Comparison of ENCODE assay signal across 35 cellular contexts in the genomic region with DNA sequence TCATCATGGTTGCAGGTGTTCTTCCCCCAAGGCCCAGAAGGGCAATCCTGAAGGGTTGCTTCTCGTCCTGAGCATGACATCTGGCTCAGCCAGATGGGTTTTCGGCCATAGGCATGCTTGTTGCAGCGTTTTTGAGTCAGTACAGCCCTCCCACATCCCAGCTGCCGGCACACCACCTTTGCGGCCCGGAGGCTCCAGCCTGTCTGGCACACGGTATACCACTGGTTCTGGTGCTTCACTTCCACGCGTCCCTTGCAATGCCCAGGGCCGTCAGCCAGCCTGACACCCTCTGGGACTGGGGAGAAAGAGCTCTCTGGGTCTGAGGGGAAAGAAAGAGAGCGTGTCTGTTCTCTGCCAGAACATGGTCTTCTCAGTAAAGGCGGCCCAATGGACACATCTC. TPM values are rescaled to one million over a fixed set of nuclear protein-coding genes. Genes with fewer than 3 reads are reported as not detected.
"Had no signal": no experiment of that assay in that cellular context is flagged by ENCODE, and none has a peak within 500 bp of the region (broad histone marks: within the 10 kb centered on the region; RNA-seq: fewer than 3 reads in every experiment).

No MANE protein-coding gene starts in this region.

- H3K27me3 ChIP-seq: adrenal gland, body of pancreas, brain microvascular endothelial cell had no signal

- H3K27ac ChIP-seq: adrenal gland, body of pancreas, brain microvascular endothelial cell, breast epithelium, VCaP had no signal

- H3K4me1 ChIP-seq: adrenal gland, body of pancreas, breast epithelium had no signal

- H3K4me3 ChIP-seq: adrenal gland, body of pancreas, breast epithelium had no signal

- DNase-seq: activated B cell treated with CpG ODN at 0.5 μM for 24 hours; activated CD4-positive, alpha-beta memory T cell treated with anti-CD3 and anti-CD28 coated beads for 36 hours; activated CD4-positive, alpha-beta T cell treated with anti-CD3 and anti-CD28 coated beads for 4 hours; activated CD4-positive, alpha-beta T cell treated with anti-CD3 and anti-CD28 coated beads, Interleukin-2, amount 10 ng/mL, durations not matched to agents 24 days and 14 days; activated CD4-positive, alpha-beta T cell treated with anti-CD3 and anti-CD28 coated beads, Interleukin-2, amount 50 U/mL, for 1 hour; activated CD4-positive, alpha-beta T cell treated with anti-CD3 and anti-CD28 coated beads, Interleukin-2, amount 50 U/mL, for 4 hours; activated CD4-positive, CD25-positive, alpha-beta regulatory T cell treated with anti-CD3 and anti-CD28 coated beads, Interleukin-2, amount 50 U/mL, for 72 hours; activated CD8-positive, alpha-beta memory T cell treated with anti-CD3 and anti-CD28 coated beads, Interleukin-2, amount 50 U/mL, for 4 hours; activated CD8-positive, alpha-beta T cell treated with anti-CD3 and anti-CD28 coated beads for 36 hours; activated effector memory CD4-positive, alpha-beta T cell treated with anti-CD3 and anti-CD28 coated beads, Interleukin-2, amount 50 U/mL, for 16 hours; activated gamma-delta T cell treated with Interleukin-2 at 50 U/mL for 16 hours; activated naive CD4-positive, alpha-beta T cell; activated naive CD4-positive, alpha-beta T cell treated with anti-CD3 and anti-CD28 coated beads for 36 hours; activated naive CD4-positive, alpha-beta T cell treated with anti-CD3 and anti-CD28 coated beads, Interleukin-2, amount 50 U/mL, for 16 hours; activated naive CD8-positive, alpha-beta T cell treated with anti-CD3 and anti-CD28 coated beads for 36 hours; activated T-cell treated with anti-CD3 and anti-CD28 coated beads for 4 hours; activated T-cell treated with anti-CD3 and anti-CD28 coated beads, Interleukin-2, amount 50 U/mL, for 1 hour; activated T-cell treated with anti-CD3 and anti-CD28 coated beads, Interleukin-2, amount 50 U/mL, for 4 hours; activated T-cell treated with anti-CD3 and anti-CD28 coated beads, Interleukin-2, amount 50 U/mL, for 72 hours; adrenal gland; amniotic stem cell; aorta; body of pancreas; brain microvascular endothelial cell; central memory CD4-positive, alpha-beta T cell; T-helper 9 cell had no signal

- ATAC-seq: activated CD8-positive, alpha-beta T cell treated with anti-CD3 and anti-CD28 coated beads for 36 hours; activated naive CD4-positive, alpha-beta T cell treated with anti-CD3 and anti-CD28 coated beads, Interleukin-2, amount 50 U/mL, for 72 hours; activated T-cell treated with anti-CD3 and anti-CD28 coated beads, Interleukin-2, amount 50 U/mL, for 4 hours; activated T-cell treated with anti-CD3 and anti-CD28 coated beads, Interleukin-2, amount 50 U/mL, for 72 hours; activated T-helper 17 cell treated with anti-CD3 and anti-CD28 coated beads, Interleukin-2, amount 50 U/mL, for 72 hours; body of pancreas had no signal

- H3K36me3 ChIP-seq: adrenal gland, brain microvascular endothelial cell, breast epithelium had no signal

- H3K9me3 ChIP-seq: adrenal gland, body of pancreas, breast epithelium had no signal

RNA-seq across cellular contexts. Expression of a gene that starts 7.2 kb away (rescaled TPM):
- total RNA-seq: activated CD4-positive, alpha-beta memory T cell treated with anti-CD3 and anti-CD28 coated beads for 36 hours; activated CD4-positive, alpha-beta T cell treated with anti-CD3 and anti-CD28 coated beads, Interleukin-2, amount 10 ng/mL, durations not matched to agents 24 days and 14 days; activated CD8-positive, alpha-beta memory T cell treated with anti-CD3 and anti-CD28 coated beads for 36 hours; activated CD8-positive, alpha-beta T cell treated with anti-CD3 and anti-CD28 coated beads for 36 hours; activated naive CD4-positive, alpha-beta T cell treated with anti-CD3 and anti-CD28 coated beads for 36 hours; activated naive CD4-positive, alpha-beta T cell treated with anti-CD3 and anti-CD28 coated beads, Interleukin-2, amount 50 U/mL, for 72 hours; activated naive CD8-positive, alpha-beta T cell treated with anti-CD3 and anti-CD28 coated beads for 36 hours; activated T-cell treated with anti-CD3 and anti-CD28 coated beads, Interleukin-2, amount 50 U/mL, for 4 hours; activated T-cell treated with anti-CD3 and anti-CD28 coated beads, Interleukin-2, amount 50 U/mL, for 72 hours; activated T-helper 1 cell treated with anti-CD3 and anti-CD28 coated beads, Interleukin-12 subunit alpha, Interleukin-12 subunit beta, Interleukin-2, Interleukin-4 antibody, amounts not matched to agents 30 ng/mL and 10 ng/mL and 1 ng/mL, durations not matched to agents 14 hours and 24 hours and 36 hours; activated T-helper 17 cell treated with anti-CD3 and anti-CD28 coated beads, Interleukin-2, amount 50 U/mL, for 72 hours; astrocyte; body of pancreas; breast epithelium; cardiac septum had no signal
- polyA plus RNA-seq: aorta had no signal

RNA-seq across cellular contexts. Expression of a gene that starts 14.5 kb away (rescaled TPM):
- total RNA-seq: activated CD4-positive, alpha-beta memory T cell treated with anti-CD3 and anti-CD28 coated beads for 36 hours; activated CD4-positive, alpha-beta T cell treated with anti-CD3 and anti-CD28 coated beads, Interleukin-2, amount 10 ng/mL, durations not matched to agents 24 days and 14 days; activated CD8-positive, alpha-beta memory T cell treated with anti-CD3 and anti-CD28 coated beads for 36 hours; activated naive CD4-positive, alpha-beta T cell treated with anti-CD3 and anti-CD28 coated beads for 36 hours; activated naive CD4-positive, alpha-beta T cell treated with anti-CD3 and anti-CD28 coated beads, Interleukin-2, amount 50 U/mL, for 72 hours; activated T-helper 1 cell treated with anti-CD3 and anti-CD28 coated beads, Interleukin-12 subunit alpha, Interleukin-12 subunit beta, Interleukin-2, Interleukin-4 antibody, amounts not matched to agents 30 ng/mL and 10 ng/mL and 1 ng/mL, durations not matched to agents 14 hours and 24 hours and 36 hours; activated T-helper 17 cell treated with anti-CD3 and anti-CD28 coated beads, Interleukin-2, amount 50 U/mL, for 72 hours; astrocyte; body of pancreas; cardiac septum had no signal
- polyA plus RNA-seq: aorta had no signal

RNA-seq across cellular contexts. Expression of a gene that starts 57.5 kb away (rescaled TPM):
- total RNA-seq: activated CD4-positive, alpha-beta memory T cell treated with anti-CD3 and anti-CD28 coated beads for 36 hours; activated CD4-positive, alpha-beta T cell treated with anti-CD3 and anti-CD28 coated beads, Interleukin-2, amount 10 ng/mL, durations not matched to agents 24 days and 14 days; activated CD8-positive, alpha-beta memory T cell treated with anti-CD3 and anti-CD28 coated beads for 36 hours; activated CD8-positive, alpha-beta T cell treated with anti-CD3 and anti-CD28 coated beads for 36 hours; activated naive CD4-positive, alpha-beta T cell treated with anti-CD3 and anti-CD28 coated beads for 36 hours; activated naive CD4-positive, alpha-beta T cell treated with anti-CD3 and anti-CD28 coated beads, Interleukin-2, amount 50 U/mL, for 72 hours; activated T-cell treated with anti-CD3 and anti-CD28 coated beads, Interleukin-2, amount 50 U/mL, for 72 hours; activated T-helper 1 cell treated with anti-CD3 and anti-CD28 coated beads, Interleukin-12 subunit alpha, Interleukin-12 subunit beta, Interleukin-2, Interleukin-4 antibody, amounts not matched to agents 30 ng/mL and 10 ng/mL and 1 ng/mL, durations not matched to agents 14 hours and 24 hours and 36 hours; activated T-helper 17 cell treated with anti-CD3 and anti-CD28 coated beads, Interleukin-2, amount 50 U/mL, for 72 hours; adrenal gland; astrocyte; body of pancreas; cardiac septum; cerebellum had no signal
- polyA plus RNA-seq: aorta had no signal
